In the genomic region with DNA sequence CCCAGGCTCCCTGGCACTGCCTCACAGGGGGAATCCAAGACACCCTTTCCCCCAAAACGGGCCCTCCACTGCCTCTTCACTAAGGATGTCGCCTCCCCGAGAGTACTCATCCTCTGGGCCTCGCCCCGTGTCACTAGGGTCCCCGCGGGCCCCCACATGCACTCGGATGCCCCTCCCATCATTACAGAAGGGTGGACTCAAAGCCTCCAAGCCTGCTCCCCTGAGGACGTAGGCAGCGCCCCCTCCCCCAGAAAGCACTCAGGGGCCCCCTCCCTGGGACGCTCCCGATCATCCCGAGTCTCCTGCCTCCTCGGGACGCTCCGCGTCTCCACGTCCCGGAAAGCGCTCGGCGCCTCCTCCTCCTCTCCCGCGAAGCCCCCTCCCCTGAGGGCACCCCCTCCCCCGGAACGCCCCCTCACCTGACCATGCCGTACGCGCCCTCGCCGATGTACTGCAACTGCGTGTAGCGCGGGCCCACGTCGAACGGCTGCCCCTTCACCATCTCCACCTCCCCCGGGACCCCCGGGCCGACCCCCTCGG, we compare ENCODE assay signal across 8 cellular contexts. TPM values are rescaled to one million over a fixed set of nuclear protein-coding genes. Genes with fewer than 3 reads are reported as not detected.
DNase-seq lines count a peak whose midpoint lies in the region; ATAC-seq and TF ChIP-seq lines count a peak whose summit lies in the region.

No MANE protein-coding gene starts in this region.

- H3K4me2 ChIP-seq in OCI-LY3 (ENCODE audit: low read length), result peak overlapping the region; percentile 99

- H3K36me3 ChIP-seq in OCI-LY3 (replicated peaks; ENCODE audit: low read depth, low read length), result no peaks in the 10 kb centered on the region
- peaks cover 28% of the 10 kb centered on the region for H3K36me3 ChIP-seq in lower lobe of right lung
- H3K36me3 ChIP-seq in thymus (ENCODE audit: control insufficient read depth, insufficient read depth), result peaks cover 10% of the 10 kb centered on the region

- H3K9me3 ChIP-seq in OCI-LY3 (ENCODE audit: insufficient read depth, low read length) (no peaks in the 10 kb centered on the region), lower lobe of right lung (no peaks in the 10 kb centered on the region), thymus (ENCODE audit: control insufficient read depth) (no peaks in the 10 kb centered on the region)

- H3K27me3 ChIP-seq in OCI-LY3 (ENCODE audit: low read depth, low read length) (no peaks in the 10 kb centered on the region), lower lobe of right lung (ENCODE audit: low read depth) (no peaks in the 10 kb centered on the region), thymus (ENCODE audit: control insufficient read depth, insufficient read depth) (no peaks in the 10 kb centered on the region)

- H3K27ac ChIP-seq in OCI-LY3 (ENCODE audit: low read length) (no peak overlapping the region), caudate nucleus (ENCODE audit: low read depth, low read length) (peak overlapping the region; percentile 95), lower lobe of right lung (peak overlapping the region; percentile 92), thymus (ENCODE audit: low read depth) (peak overlapping the region; percentile 83)

- peak overlapping the region; percentile 86 for H3K9ac ChIP-seq in OCI-LY3 (ENCODE audit: low read length)

- peaks cover 13% of the 10 kb centered on the region for H3K4me1 ChIP-seq in OCI-LY3 (ENCODE audit: low read length)
- H3K4me1 ChIP-seq in lower lobe of right lung, result peaks cover 25% of the 10 kb centered on the region
- peaks cover 11% of the 10 kb centered on the region for H3K4me1 ChIP-seq in thymus (ENCODE audit: control insufficient read depth, insufficient read depth, low read length)

- 2% methylated on average over 41 of the region's 41 CpGs for WGBS in thymus

- intact Hi-C loops in lower lobe of right lung (cut with DNase I), result no loop called here

- DNase-seq in caudate nucleus (lab: John Stamatoyannopoulos, UW) (peak in 3 of 61 donors; percentile 41 to 59 (median 45)), lower lobe of right lung (no peak), DMS114 treated with DMSO at 0.1 percent for 48 hours (lab: John Stamatoyannopoulos, UW; ENCODE audit: unreplicated experiment) (no peak), NCI-H2196 (lab: John Stamatoyannopoulos, UW; ENCODE audit: unreplicated experiment) (no peak), NCI-H2029 (lab: John Stamatoyannopoulos, UW) (no peak)

- no peaks in the 10 kb centered on the region for H3K79me2 ChIP-seq in OCI-LY3 (ENCODE audit: low read length)

- no peaks in the 10 kb centered on the region for H4K20me1 ChIP-seq in OCI-LY3 (ENCODE audit: insufficient read depth, low read length)

- peak; percentile 17 for ATAC-seq in GM18502 (IDR thresholded peaks at IDR 0.05; ENCODE audit: poor library complexity, unreplicated experiment)
- ATAC-seq in lower lobe of right lung, result peak; percentile 24 to 37

- peak overlapping the region; percentile 95 for H3K4me3 ChIP-seq in OCI-LY3 (ENCODE audit: low read length)
- peak overlapping the region; percentile 91 for H3K4me3 ChIP-seq in lower lobe of right lung
- peak overlapping the region; percentile 94 for H3K4me3 ChIP-seq in thymus (ENCODE audit: low read length)

- peak overlapping the region; percentile 85 for H2AFZ ChIP-seq in OCI-LY3 (ENCODE audit: low read depth, low read length)

- no peak for TF ChIP-seq CTCF in OCI-LY3 (IDR thresholded peaks at IDR 0.05; ENCODE audit: low read depth, low read length)
- TF ChIP-seq CTCF in lower lobe of right lung (IDR thresholded peaks at IDR 0.05), result no peak

RNA-seq across cellular contexts. Expression of a gene that starts 0.3 kb away (rescaled TPM):
- total RNA-seq in lower lobe of right lung, result 84.6 TPM
- polyA plus RNA-seq in thymus, result 43.9 TPM

RNA-seq across cellular contexts. Expression of a gene that starts 9.4 kb away (rescaled TPM):
- total RNA-seq in lower lobe of right lung, result 14.4 TPM
- 24.2 TPM for polyA plus RNA-seq in thymus

RNA-seq across cellular contexts. Expression of a gene that starts 26.7 kb away (rescaled TPM):
- total RNA-seq in lower lobe of right lung, result 113 TPM
- polyA plus RNA-seq in thymus, result 231 TPM

RNA-seq across cellular contexts. Expression of a gene that starts 31.0 kb away (rescaled TPM):
- total RNA-seq in lower lobe of right lung, result 1.6 TPM
- polyA plus RNA-seq in thymus, result 2.6 TPM

RNA-seq across cellular contexts. Expression of a gene that starts 46.9 kb away (rescaled TPM):
- total RNA-seq in lower lobe of right lung, result 68.9 TPM
- polyA plus RNA-seq in thymus, result 106 TPM
